8 cellular contexts compared by ENCODE assay signal in genomic region chr9:96232539-96233241, GRCh38.
DNase-seq lines count a peak whose midpoint lies in the region; ATAC-seq and TF ChIP-seq lines count a peak whose summit lies in the region.

No MANE protein-coding gene starts in this region.

- peak; percentile 18 for DNase-seq in AG04450 (ENCODE audit: low read depth, low spot score)
- peak; percentile 47 for DNase-seq in GM12865 (ENCODE audit: low read depth)
- peak; percentile 7 for DNase-seq in NCI-H345 treated with DMSO at 0.1 percent for 48 hours (lab: John Stamatoyannopoulos, UW; ENCODE audit: unreplicated experiment)
- DNase-seq in activated naive CD8-positive, alpha-beta T cell treated with anti-CD3 and anti-CD28 coated beads for 36 hours = peak; percentile 28
- DNase-seq in cardiac muscle cell (ENCODE audit: low read depth in 1 of 2, low spot score in 1 of 2) = peak; percentile 64 to 91
- DNase-seq in progenitor cell of endocrine pancreas (ENCODE audit: low spot score, unreplicated experiment) = no peak
- no peak for DNase-seq in KG1 (lab: John Stamatoyannopoulos, UW)

- H3K9me3 Mint-ChIP-seq in activated naive CD8-positive, alpha-beta T cell treated with anti-CD3 and anti-CD28 coated beads for 36 hours = peaks cover 4% of the 10 kb centered on the region
- peaks cover 7% of the 10 kb centered on the region for H3K9me3 Mint-ChIP-seq in progenitor cell of endocrine pancreas (ENCODE audit: low read depth)

- TF ChIP-seq CTCF in AG04450 (IDR thresholded peaks at IDR 0.05; ENCODE audit: low read depth, low read length) (peak; percentile 99), GM12865 (IDR thresholded peaks at IDR 0.05; ENCODE audit: insufficient read depth, low read depth, low read length, missing control alignments) (peak; percentile 83), cardiac muscle cell (IDR thresholded peaks at IDR 0.05; ENCODE audit: low read depth, low read length) (peak; percentile 99), progenitor cell of endocrine pancreas (IDR thresholded peaks at IDR 0.05; ENCODE audit: unreplicated experiment) (peak; percentile 86)

- POLR2A ChIA-PET in AG04450 (lab: Yijun Ruan, JAX) = interaction anchor here (0.6 to 0.7 kb wide), 3 partner anchors 85 to 1629 kb away, joined by 3 to 9 read pairs (median 3); no protein-coding TSS in a partner anchor

- CTCF ChIA-PET in AG04450 (lab: Charles Lee) = interaction anchor here (0.6 to 4.3 kb wide), 33 partner anchors 12 to 1636 kb away, joined by 3 to 71 read pairs (median 3); no protein-coding TSS in a partner anchor

- peaks cover 13% of the 10 kb centered on the region for H3K27me3 ChIP-seq in AG04450 (ENCODE audit: control insufficient read depth, insufficient read depth, low read length)
- no peaks in the 10 kb centered on the region for H3K27me3 ChIP-seq in cardiac muscle cell

- H3K36me3 Mint-ChIP-seq in activated naive CD8-positive, alpha-beta T cell treated with anti-CD3 and anti-CD28 coated beads for 36 hours = no peaks in the 10 kb centered on the region
- peaks cover 1% of the 10 kb centered on the region for H3K36me3 Mint-ChIP-seq in progenitor cell of endocrine pancreas (ENCODE audit: insufficient read depth)

- H3K4me3 Mint-ChIP-seq in activated naive CD8-positive, alpha-beta T cell treated with anti-CD3 and anti-CD28 coated beads for 36 hours = no peak overlapping the region
- H3K4me3 Mint-ChIP-seq in progenitor cell of endocrine pancreas (ENCODE audit: low read depth) = no peak overlapping the region

- no peaks in the 10 kb centered on the region for H3K36me3 ChIP-seq in cardiac muscle cell

- H3K27ac Mint-ChIP-seq in activated naive CD8-positive, alpha-beta T cell treated with anti-CD3 and anti-CD28 coated beads for 36 hours = no peak overlapping the region
- H3K27ac Mint-ChIP-seq in progenitor cell of endocrine pancreas = no peak overlapping the region

- H3K4me1 ChIP-seq in cardiac muscle cell (ENCODE audit: low read depth) = no peaks in the 10 kb centered on the region

- H3K27me3 Mint-ChIP-seq in activated naive CD8-positive, alpha-beta T cell treated with anti-CD3 and anti-CD28 coated beads for 36 hours = peaks cover 65% of the 10 kb centered on the region
- H3K27me3 Mint-ChIP-seq in progenitor cell of endocrine pancreas = no peaks in the 10 kb centered on the region

- H3K27ac ChIP-seq in AG04450 (ENCODE audit: low read depth, low read length) (no peak overlapping the region), cardiac muscle cell (no peak overlapping the region)

- no peak overlapping the region for H3K4me3 ChIP-seq in AG04450 (ENCODE audit: low read depth, low read length)
- H3K4me3 ChIP-seq in GM12865 (ENCODE audit: low read depth, low read length) = no peak overlapping the region
- H3K4me3 ChIP-seq in cardiac muscle cell = no peak overlapping the region

- no peaks in the 10 kb centered on the region for H3K9me3 ChIP-seq in AG04450 (ENCODE audit: control insufficient read depth, insufficient read depth, low read length)
- no peaks in the 10 kb centered on the region for H3K9me3 ChIP-seq in cardiac muscle cell (ENCODE audit: low read depth)

- no peak for ATAC-seq in GM21576 (IDR thresholded peaks at IDR 0.05; ENCODE audit: unreplicated experiment)

- H3K4me1 Mint-ChIP-seq in activated naive CD8-positive, alpha-beta T cell treated with anti-CD3 and anti-CD28 coated beads for 36 hours = peaks cover 1% of the 10 kb centered on the region
- H3K4me1 Mint-ChIP-seq in progenitor cell of endocrine pancreas (ENCODE audit: low read depth) = peaks cover 10% of the 10 kb centered on the region

Comparison
In these comparisons a context has a peak if more than half of its experiments do, and no peak if none do; other contexts are left out.
1. DNase-seq: peak in AG04450 (single experiment), GM12865 (single experiment), NCI-H345 treated with DMSO at 0.1 percent for 48 hours (single experiment), activated naive CD8-positive, alpha-beta T cell treated with anti-CD3 and anti-CD28 coated beads for 36 hours (single experiment) and cardiac muscle cell (2 of 2); none in progenitor cell of endocrine pancreas (single experiment) and KG1 (single experiment).
2. Peak in every context shown above with its lines, with median percentiles within 50 percentile points of each other: CTCF ChIP-seq.